In the genomic region with DNA sequence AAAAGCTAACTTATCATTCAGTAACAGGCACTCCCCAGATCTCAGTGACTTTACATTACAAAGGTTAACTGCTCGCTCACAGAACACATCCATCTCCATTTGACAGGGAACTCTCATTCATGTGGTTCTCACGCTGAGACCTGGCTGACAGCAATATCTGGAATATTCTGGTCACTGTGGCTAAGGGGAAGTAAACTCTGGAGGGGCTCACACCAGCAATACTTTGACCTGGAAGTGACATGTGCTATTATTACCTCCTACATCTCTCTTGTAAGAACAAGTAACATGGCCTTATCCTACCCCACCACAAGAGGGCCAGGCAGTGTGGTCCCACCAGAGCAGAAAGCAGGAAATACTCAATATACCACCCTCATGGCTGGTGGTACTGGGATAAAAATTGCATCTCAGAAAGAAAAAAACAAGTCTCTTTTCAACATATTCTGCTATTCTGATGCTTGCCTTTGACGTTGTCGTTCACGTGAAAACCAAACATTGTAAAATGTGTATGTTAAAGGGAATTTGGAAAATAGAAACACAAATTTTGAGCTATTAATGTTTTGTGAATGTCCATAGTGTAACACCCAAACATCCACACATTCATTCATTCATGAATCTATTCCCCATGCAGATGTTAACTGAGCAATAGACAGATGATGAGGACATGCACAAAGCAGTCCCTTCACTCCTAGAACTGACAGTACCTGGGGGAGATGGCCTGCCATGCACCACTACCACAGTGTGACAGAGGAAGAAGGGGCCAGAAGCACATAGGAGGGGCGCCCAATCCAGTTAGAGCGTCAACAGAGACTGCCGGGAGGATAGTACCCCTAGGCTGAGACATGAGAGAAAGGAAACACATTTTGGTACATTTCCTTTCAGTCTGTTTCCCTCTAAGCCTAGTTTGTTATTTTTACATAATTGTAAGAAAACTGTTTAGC, we compare ENCODE assay signal across 7 cellular contexts.
DNase-seq lines count a peak whose midpoint lies in the region; ATAC-seq and TF ChIP-seq lines count a peak whose summit lies in the region.

No MANE protein-coding gene starts in this region.

- H3K9me3 Mint-ChIP-seq in stimulated activated naive CD8-positive, alpha-beta T cell treated with anti-CD3 and anti-CD28 coated beads, Interleukin-15, amount 100 ng/mL, for 72 hours, result no peaks in the 10 kb centered on the region

- H3K27me3 Mint-ChIP-seq in stimulated activated naive CD8-positive, alpha-beta T cell treated with anti-CD3 and anti-CD28 coated beads, Interleukin-15, amount 100 ng/mL, for 72 hours, result no peaks in the 10 kb centered on the region

- no peaks in the 10 kb centered on the region for H3K79me2 ChIP-seq in Loucy (ENCODE audit: insufficient read depth, low read length)

- no peak overlapping the region for H3K4me3 Mint-ChIP-seq in stimulated activated naive CD8-positive, alpha-beta T cell treated with anti-CD3 and anti-CD28 coated beads, Interleukin-15, amount 100 ng/mL, for 72 hours

- H3K4me3 ChIP-seq in GM06990 (replicated peaks; ENCODE audit: low read depth, low read length), result no peak overlapping the region
- H3K4me3 ChIP-seq in Loucy (ENCODE audit: low read length, poor library complexity, severe bottlenecking), result peak overlapping the region; percentile 23
- H3K4me3 ChIP-seq in astrocyte of the spinal cord (ENCODE audit: low read depth, low read length), result no peak overlapping the region

- TF ChIP-seq CTCF in GM06990 (IDR thresholded peaks at IDR 0.05; ENCODE audit: insufficient read depth, low read length, poor library complexity, severe bottlenecking), result peak; percentile 84
- TF ChIP-seq CTCF in Loucy (conservative IDR thresholded peaks at IDR 0.05; ENCODE audit: low read length), result peak; percentile 93
- peak; percentile 55 for TF ChIP-seq CTCF in astrocyte of the spinal cord (IDR thresholded peaks at IDR 0.05; ENCODE audit: low read depth, low read length)

- peak overlapping the region; percentile 80 for H2AFZ ChIP-seq in Loucy (ENCODE audit: low read length)

- no peaks in the 10 kb centered on the region for H3K27me3 ChIP-seq in GM06990 (replicated peaks; ENCODE audit: control insufficient read depth, insufficient read depth, low read length)
- H3K27me3 ChIP-seq in Loucy (ENCODE audit: insufficient read depth, low read length, poor library complexity, severe bottlenecking), result no peaks in the 10 kb centered on the region

- peak; percentile 46 for DNase-seq in GM06990 (ENCODE audit: extremely low read depth, insufficient read length)
- peak; percentile 16 for DNase-seq in T follicular helper cell (ENCODE audit: low read depth)
- DNase-seq in astrocyte of the spinal cord (ENCODE audit: low read depth, low spot score), result peak; percentile 13
- DNase-seq in medulla oblongata (ENCODE audit: extremely low spot score), result peak; percentile 45
- DNase-seq in stimulated activated naive CD8-positive, alpha-beta T cell treated with anti-CD3 and anti-CD28 coated beads, Interleukin-15, amount 100 ng/mL, for 72 hours, result peak; percentile 33 to 42

- no peaks in the 10 kb centered on the region for H4K20me1 ChIP-seq in Loucy (ENCODE audit: insufficient read depth, low read length, poor library complexity, severe bottlenecking)

- H3F3A ChIP-seq in Loucy (ENCODE audit: low read depth), result no peaks in the 10 kb centered on the region

- no peak overlapping the region for H3K9ac ChIP-seq in Loucy (ENCODE audit: low read depth, low read length, poor library complexity, severe bottlenecking)

- in situ Hi-C loops in astrocyte of the spinal cord (cut with HindIII; ENCODE audit: low sequenced_read_pairs), result no loop called here

- no peak overlapping the region for H3K27ac Mint-ChIP-seq in stimulated activated naive CD8-positive, alpha-beta T cell treated with anti-CD3 and anti-CD28 coated beads, Interleukin-15, amount 100 ng/mL, for 72 hours

- H3K9me3 ChIP-seq in Loucy (ENCODE audit: insufficient read depth, low read depth, low read length), result no peaks in the 10 kb centered on the region

- peaks cover 16% of the 10 kb centered on the region for H3K4me1 ChIP-seq in Loucy (ENCODE audit: insufficient read depth, low read length, poor library complexity, severe bottlenecking)

- H3K4me1 Mint-ChIP-seq in stimulated activated naive CD8-positive, alpha-beta T cell treated with anti-CD3 and anti-CD28 coated beads, Interleukin-15, amount 100 ng/mL, for 72 hours, result peaks cover 12% of the 10 kb centered on the region

- ATAC-seq in GM21786 (IDR thresholded peaks at IDR 0.05; ENCODE audit: unreplicated experiment), result peak; percentile 92
- peak; percentile 84 for ATAC-seq in stimulated activated naive CD8-positive, alpha-beta T cell treated with anti-CD3 and anti-CD28 coated beads, Interleukin-15, amount 100 ng/mL, for 72 hours

- no peaks in the 10 kb centered on the region for H3K9me2 ChIP-seq in Loucy (replicated peaks; ENCODE audit: low read depth, low read length)

- peak overlapping the region; percentile 49 for H3K4me2 ChIP-seq in Loucy (ENCODE audit: low read depth, low read length, poor library complexity, severe bottlenecking)

- H3K36me3 ChIP-seq in GM06990 (ENCODE audit: control insufficient read depth, insufficient read depth, low read length) (no peaks in the 10 kb centered on the region), Loucy (ENCODE audit: insufficient read depth, low read length) (no peaks in the 10 kb centered on the region)
